ENCODE assay signal across 8 cellular contexts in the genomic region with DNA sequence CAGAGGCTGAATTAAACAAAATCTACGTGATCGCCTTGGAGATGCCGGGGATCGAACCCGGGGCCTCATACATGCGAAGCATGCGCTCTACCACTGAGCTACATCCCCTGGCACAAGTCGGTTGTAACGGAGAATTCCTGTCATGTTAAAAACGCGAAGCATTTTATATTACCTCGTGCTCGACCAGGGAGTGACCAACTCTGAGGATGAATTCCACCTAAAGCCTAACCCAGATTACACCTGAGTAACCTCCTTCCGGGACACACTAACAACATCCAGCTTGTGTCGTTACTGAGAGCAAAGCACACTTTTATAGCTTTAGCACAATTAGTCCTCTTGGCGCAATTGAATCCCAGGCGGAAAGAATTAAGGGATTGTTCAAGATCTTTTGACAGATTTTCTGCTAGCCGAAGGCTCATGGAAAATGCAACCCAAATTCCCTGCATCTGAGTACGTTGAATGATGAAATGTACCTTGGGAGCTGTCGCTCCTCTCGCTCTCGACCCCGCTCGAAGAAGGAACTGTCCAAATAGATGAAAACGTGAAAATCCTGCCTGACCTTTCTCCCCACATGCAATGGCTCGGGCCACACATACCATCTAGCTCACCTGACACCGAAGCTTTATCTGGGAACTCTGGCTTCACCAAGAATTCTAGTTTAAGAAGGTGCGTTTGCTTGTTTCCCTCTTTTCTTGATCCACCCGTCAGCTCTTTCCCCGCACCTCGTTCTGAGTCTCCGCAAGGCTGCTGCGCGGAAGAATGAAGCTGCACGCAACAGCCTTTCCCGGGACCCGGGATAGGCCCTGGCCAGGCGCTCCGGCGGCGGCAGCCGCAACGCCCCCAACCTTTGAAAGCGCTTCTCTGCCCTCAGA.
DNase-seq lines count a peak whose midpoint lies in the region; ATAC-seq, FAIRE-seq and TF ChIP-seq lines count a peak whose summit lies in the region.

No MANE protein-coding gene starts in this region.

- no peak for TF ChIP-seq CTCF in 22Rv1 (IDR thresholded peaks at IDR 0.05)
- no peak for TF ChIP-seq CTCF in GM12864 (IDR thresholded peaks at IDR 0.05; ENCODE audit: low read depth, low read length, missing control alignments)
- TF ChIP-seq CTCF in foreskin keratinocyte (conservative IDR thresholded peaks at IDR 0.05), result no peak
- TF ChIP-seq CTCF in kidney (IDR thresholded peaks at IDR 0.05; ENCODE audit: borderline replicate concordance, extremely low read depth, insufficient read depth), result no peak

- intact Hi-C loops in kidney (cut with DNase I), result no loop called here

- peak overlapping the region; percentile 25; the same call in 1 of the 2 replicates for H3K4me3 ChIP-seq in GM12864 (ENCODE audit: low read depth, low read length)
- peak overlapping the region; percentile 76 for H3K4me3 ChIP-seq in skeletal muscle satellite cell (ENCODE audit: low read length)
- no peak overlapping the region for H3K4me3 ChIP-seq in kidney (ENCODE audit: low read length in 2 of 2)

- peak; percentile 84 for ATAC-seq in foreskin keratinocyte
- no peak for ATAC-seq in GM18873 (IDR thresholded peaks at IDR 0.05; ENCODE audit: low FRiP score, unreplicated experiment)

- H3K4me2 ChIP-seq in skeletal muscle satellite cell (ENCODE audit: low read length), result peak overlapping the region; percentile 87

- H3K36me3 ChIP-seq in skeletal muscle satellite cell (ENCODE audit: insufficient read depth, low read length) (no peaks in the 10 kb centered on the region), kidney (ENCODE audit: control insufficient read depth in 1 of 2, insufficient read depth in 2 of 2, low read length in 2 of 2) (no peaks in the 10 kb centered on the region)

- H3K27ac ChIP-seq in 22Rv1 (peak overlapping the region; percentile 65), foreskin keratinocyte (no peak overlapping the region), kidney (ENCODE audit: low read depth in 2 of 2, low read length in 2 of 2) (no peak overlapping the region)

- H3K4me1 ChIP-seq in foreskin keratinocyte (no peaks in the 10 kb centered on the region), skeletal muscle satellite cell (ENCODE audit: control insufficient read depth, insufficient read depth, low read length) (no peaks in the 10 kb centered on the region), kidney (ENCODE audit: control insufficient read depth in 1 of 2, insufficient read depth in 1 of 2, low read depth in 1 of 2, low read length in 2 of 2) (no peaks in the 10 kb centered on the region)

- H3K27me3 ChIP-seq in foreskin keratinocyte, result peaks cover under 1% of the 10 kb centered on the region
- peaks cover 10% of the 10 kb centered on the region for H3K27me3 ChIP-seq in skeletal muscle satellite cell (ENCODE audit: control insufficient read depth, insufficient read depth, low read length)

- H3K9ac ChIP-seq in skeletal muscle satellite cell (ENCODE audit: low read depth, low read length) (peak overlapping the region; percentile 2), kidney (ENCODE audit: low read length in 2 of 2) (no peak overlapping the region)

- H3K9me3 ChIP-seq in skeletal muscle satellite cell (replicated peaks; ENCODE audit: low read length), result no peaks in the 10 kb centered on the region
- H3K9me3 ChIP-seq in kidney (ENCODE audit: control insufficient read depth in 1 of 2, low read length in 2 of 2), result no peaks in the 10 kb centered on the region

- FAIRE-seq in kidney (lab: Jason Lieb, UNC), result no peak

- DNase-seq in GM12864 (ENCODE audit: low read depth), result peak; percentile 25
- peak; percentile 58 to 73 for DNase-seq in NCI-H446 (lab: John Stamatoyannopoulos, UW)
- DNase-seq in activated T-cell treated with anti-CD3 and anti-CD28 coated beads for 4 hours, result peak; percentile 5
- peak in 1 of 2 donors; percentile 83 for DNase-seq in foreskin keratinocyte
- no peak for DNase-seq in kidney

Comparison
In these comparisons a context has a peak if more than half of its experiments do, and no peak if none do; other contexts are left out.
1. H3K4me3 ChIP-seq: peak in GM12864 (single experiment) and skeletal muscle satellite cell (single experiment); none in kidney (0 of 2).